ENCODE assay signal across 9 cellular contexts in the genomic region with DNA sequence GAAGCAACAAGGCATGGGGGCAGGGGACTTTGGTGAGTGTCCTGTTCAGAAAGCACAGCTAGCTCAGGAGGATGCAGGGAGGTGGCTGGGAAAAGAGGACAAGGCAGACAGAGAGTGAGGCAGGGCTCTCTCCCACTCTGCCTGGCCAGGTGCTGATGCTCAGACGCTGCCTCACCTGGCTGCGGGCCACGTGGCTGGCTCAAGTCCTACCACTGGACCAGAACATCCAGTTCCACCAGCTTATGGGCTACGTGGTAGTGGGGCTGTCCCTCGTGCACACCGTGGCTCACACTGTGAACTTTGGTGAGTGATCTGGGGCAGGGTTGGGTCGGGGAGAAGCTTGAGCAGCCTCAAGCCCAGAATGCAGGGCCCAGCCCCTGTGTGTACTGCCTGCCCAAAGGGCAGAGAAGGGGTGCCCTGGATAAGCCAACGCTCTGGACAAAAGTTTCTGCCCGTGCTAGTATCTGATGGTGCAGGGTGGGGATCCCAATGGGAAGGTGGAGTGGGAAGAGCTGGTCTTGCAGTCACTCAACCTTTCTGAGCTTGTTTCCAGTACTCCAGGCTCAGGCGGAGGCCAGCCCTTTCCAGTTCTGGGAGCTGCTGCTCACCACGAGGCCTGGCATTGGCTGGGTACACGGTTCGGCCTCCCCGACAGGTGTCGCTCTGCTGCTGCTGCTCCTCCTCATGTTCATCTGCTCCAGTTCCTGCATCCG. TPM values are rescaled to one million over a fixed set of nuclear protein-coding genes. Genes with fewer than 3 reads are reported as not detected.
DNase-seq lines count a peak whose midpoint lies in the region; ATAC-seq and TF ChIP-seq lines count a peak whose summit lies in the region.
"Had no signal": no experiment of that assay in that cellular context is flagged by ENCODE, and none has a peak within 500 bp of the region (broad histone marks: within the 10 kb centered on the region; RNA-seq: fewer than 3 reads in every experiment).

No MANE protein-coding gene starts in this region.

- no peak for ATAC-seq in GM21390 (IDR thresholded peaks at IDR 0.05; ENCODE audit: unreplicated experiment)
- ATAC-seq in activated CD4-positive, CD25-positive, alpha-beta regulatory T cell treated with anti-CD3 and anti-CD28 coated beads, Interleukin-2, amount 50 U/mL, for 24 hours, result no peak

- H3K36me3 Mint-ChIP-seq in progenitor cell of endocrine pancreas (ENCODE audit: insufficient read depth), result no peaks in the 10 kb centered on the region

- TF ChIP-seq CTCF in progenitor cell of endocrine pancreas (IDR thresholded peaks at IDR 0.05; ENCODE audit: unreplicated experiment), result peak; percentile 52

- H3K27ac Mint-ChIP-seq in progenitor cell of endocrine pancreas, result no peak overlapping the region

- no peaks in the 10 kb centered on the region for H3K9me3 Mint-ChIP-seq in progenitor cell of endocrine pancreas (ENCODE audit: low read depth)

- DNase-seq in NCI-H510A treated with DMSO at 0.1 percent for 48 hours (lab: John Stamatoyannopoulos, UW) (peak; percentile 18), NCI-H510A (lab: John Stamatoyannopoulos, UW) (no peak), NCI-H526 treated with DMSO at 0.1 percent for 48 hours (lab: John Stamatoyannopoulos, UW) (peak; percentile 52), epithelial cell of prostate (ENCODE audit: low read depth, low spot score) (peak; percentile 87), progenitor cell of endocrine pancreas (ENCODE audit: low spot score, unreplicated experiment) (no peak), NCI-H345 (lab: John Stamatoyannopoulos, UW) (no peak)

- H3K27ac ChIP-seq in epithelial cell of prostate, result peak overlapping the region; percentile 71
- H3K27ac ChIP-seq: RWPE1 had no signal

- peaks cover 53% of the 10 kb centered on the region for H3K27me3 Mint-ChIP-seq in progenitor cell of endocrine pancreas

- H3K4me1 Mint-ChIP-seq in progenitor cell of endocrine pancreas (ENCODE audit: low read depth), result no peaks in the 10 kb centered on the region

- no peak overlapping the region for H3K4me3 Mint-ChIP-seq in progenitor cell of endocrine pancreas (ENCODE audit: low read depth)

RNA-seq across cellular contexts. Expression of gene NOX5, which starts 20.9 kb away (rescaled TPM):
- total RNA-seq in progenitor cell of endocrine pancreas, result not detected in 2 replicates

Comparison
In these comparisons a context has a peak if more than half of its experiments do, and no peak if none do; other contexts are left out.
1. DNase-seq: peak in NCI-H510A treated with DMSO at 0.1 percent for 48 hours (single experiment), NCI-H526 treated with DMSO at 0.1 percent for 48 hours (single experiment) and epithelial cell of prostate (single experiment); none in NCI-H510A (single experiment), progenitor cell of endocrine pancreas (single experiment) and NCI-H345 (single experiment).